1 cellular context compared by ENCODE assay signal in genomic region chr11:34179026-34179675, GRCh38.
TF ChIP-seq lines count a peak whose summit lies in the region.

No MANE protein-coding gene starts in this region.

TF ChIP-seq in HEK293, 187 proteins besides CTCF, POLR2A, EP300 and RAD21 (continued from another document):
- TF ChIP-seq PRDM10 (tag by site-specific recombination; IDR thresholded peaks at IDR 0.05) (no peak), GLI2 (tag by site-specific recombination; IDR thresholded peaks at IDR 0.05; ENCODE audit: borderline replicate concordance, low read depth) (no peak), SCRT2 (tag by site-specific recombination; IDR thresholded peaks at IDR 0.05) (no peak)
TF ChIP-seq in HEK293: peak in this region for 1.
